Comparison of ENCODE assay signal across 8 cellular contexts in genomic region chr6:33271608-33272357, GRCh38. TPM values are rescaled to one million over a fixed set of nuclear protein-coding genes. Genes with fewer than 3 reads are reported as not detected.
A peak's percentile ranks its signal among the peaks of the same experiment; 100 is the strongest.
DNase-seq lines count a peak whose midpoint lies in the region; ATAC-seq, FAIRE-seq and TF ChIP-seq lines count a peak whose summit lies in the region.

Gene RPS18 (plus strand): TSS chr6:33272075. CDS start chr6:33272120, 45 bp downstream.
Gene VPS52 (minus strand): TSS chr6:33271876. CDS start chr6:33271675, 201 bp downstream.

- peak within 1 kb of the TSS; percentile 93 for H2AFZ ChIP-seq in astrocyte (ENCODE audit: low read depth, low read length)

- H3K27me3 Mint-ChIP-seq in astrocyte (ENCODE audit: low read depth, unreplicated experiment), result no peaks in the 10 kb centered on the region

- ATAC-seq in GM18505 (IDR thresholded peaks at IDR 0.05; ENCODE audit: unreplicated experiment), result peak; percentile 70
- ATAC-seq in HG02973 (IDR thresholded peaks at IDR 0.05; ENCODE audit: unreplicated experiment), result peak; percentile 62

- H4K20me1 ChIP-seq in astrocyte (ENCODE audit: insufficient read depth, low read length), result peaks cover 48% of the 10 kb centered on the region

- peaks cover 41% of the 10 kb centered on the region for H3K4me1 ChIP-seq in astrocyte (ENCODE audit: insufficient read depth, low read length)

- H3K36me3 ChIP-seq in astrocyte (ENCODE audit: insufficient read depth, low read length), result peaks cover 51% of the 10 kb centered on the region

- H3K4me2 ChIP-seq in astrocyte (ENCODE audit: low read length), result peak within 1 kb of the TSS; percentile 95

- peaks cover 26% of the 10 kb centered on the region for H3K4me1 Mint-ChIP-seq in astrocyte (ENCODE audit: low read depth, unreplicated experiment)

- peak; percentile 99 for TF ChIP-seq POLR2A in GM18505 (IDR thresholded peaks at IDR 0.05; ENCODE audit: borderline replicate concordance, extremely low read depth, insufficient read depth, insufficient read length)

- no peak for TF ChIP-seq CTCF in astrocyte (IDR thresholded peaks at IDR 0.05; ENCODE audit: insufficient read depth, low read depth, low read length)

- peak; percentile 71 for FAIRE-seq in astrocyte (lab: Jason Lieb, UNC)

- peaks cover 66% of the 10 kb centered on the region for H3K79me2 ChIP-seq in astrocyte (ENCODE audit: insufficient read depth, low read length)

- DNase-seq in NCI-H2029 (lab: John Stamatoyannopoulos, UW) (peak; percentile 96), T-helper 22 cell (ENCODE audit: low read depth) (peak; percentile 90), astrocyte (ENCODE audit: low read depth) (peak; percentile 99), hepatic stellate cell (ENCODE audit: low spot score) (peak; percentile 89), renal cortical epithelial cell (ENCODE audit: low read depth) (peak; percentile 98), 8988T (no peak)

- H3K4me3 ChIP-seq in astrocyte (ENCODE audit: insufficient read depth, low read depth, low read length), result peak within 1 kb of the TSS; percentile 97

- H3K9ac ChIP-seq in astrocyte (ENCODE audit: low read length), result peak within 1 kb of the TSS; percentile 90

- H3K4me3 Mint-ChIP-seq in astrocyte (ENCODE audit: unreplicated experiment), result peak within 1 kb of the TSS; percentile 100

- H3K9me3 ChIP-seq in astrocyte (ENCODE audit: insufficient read depth, low read depth, low read length), result no peaks in the 10 kb centered on the region

- no peaks in the 10 kb centered on the region for H3K9me3 Mint-ChIP-seq in astrocyte (ENCODE audit: unreplicated experiment)

- H3K36me3 Mint-ChIP-seq in astrocyte (ENCODE audit: low read depth, unreplicated experiment), result peaks cover 18% of the 10 kb centered on the region

- H3K27ac Mint-ChIP-seq in astrocyte (ENCODE audit: unreplicated experiment), result peak within 1 kb of the TSS; percentile 100

- no peaks in the 10 kb centered on the region for H3K27me3 ChIP-seq in astrocyte (ENCODE audit: insufficient read depth, low read length)

- H3K27ac ChIP-seq in astrocyte (ENCODE audit: low read depth, low read length), result peak within 1 kb of the TSS; percentile 95

RNA-seq across cellular contexts. Expression of gene RPS18, which starts in this region (rescaled TPM):
- total RNA-seq in astrocyte, result 1,911 and 2,061 TPM in 2 replicates
- total RNA-seq in renal cortical epithelial cell, result 1,432 and 3,352 TPM in 2 replicates

RNA-seq across cellular contexts. Expression of gene VPS52, which starts in this region (rescaled TPM):
- total RNA-seq in astrocyte (29.9 and 30.6 TPM in 2 replicates), renal cortical epithelial cell (27.8 and 40.4 TPM in 2 replicates)
